Comparison of ENCODE assay signal across 8 cellular contexts in genomic region chr18:3451989-3452749, GRCh38. TPM values are rescaled to one million over a fixed set of nuclear protein-coding genes. Genes with fewer than 3 reads are reported as not detected.
DNase-seq lines count a peak whose midpoint lies in the region; ATAC-seq and TF ChIP-seq lines count a peak whose summit lies in the region.

No MANE protein-coding gene starts in this region.

- peak overlapping the region; percentile 96 for H3K4me2 ChIP-seq in neural progenitor cell

- peak overlapping the region; percentile 96 to 98 (median 96) for H3K4me3 Mint-ChIP-seq in CD4-positive, CD25-positive, alpha-beta regulatory T cell
- H3K4me3 Mint-ChIP-seq in activated T-helper 1 cell treated with anti-CD3 and anti-CD28 coated beads, Interleukin-12 subunit alpha, Interleukin-12 subunit beta, Interleukin-2, Interleukin-4 antibody, amounts not matched to agents 30 ng/mL and 10 ng/mL and 1 ng/mL, durations not matched to agents 14 hours and 24 hours and 36 hours = peak overlapping the region; percentile 90
- peak overlapping the region; percentile 99 for H3K4me3 Mint-ChIP-seq in neural progenitor cell

- 0 out of 2 replicates have a peak, but pooled peaks have one; percentile 25 for TF ChIP-seq CTCF in LNCaP clone FGC (IDR thresholded peaks at IDR 0.05; ENCODE audit: control insufficient read depth, extremely low read depth, insufficient read depth)
- no peak for TF ChIP-seq CTCF in fibroblast of pulmonary artery (IDR thresholded peaks at IDR 0.05; ENCODE audit: low read length, missing control alignments)
- no peak for TF ChIP-seq CTCF in neural progenitor cell (IDR thresholded peaks at IDR 0.05)

- peaks cover 9% of the 10 kb centered on the region for H3K36me3 Mint-ChIP-seq in CD4-positive, CD25-positive, alpha-beta regulatory T cell
- H3K36me3 Mint-ChIP-seq in activated T-helper 1 cell treated with anti-CD3 and anti-CD28 coated beads, Interleukin-12 subunit alpha, Interleukin-12 subunit beta, Interleukin-2, Interleukin-4 antibody, amounts not matched to agents 30 ng/mL and 10 ng/mL and 1 ng/mL, durations not matched to agents 14 hours and 24 hours and 36 hours (ENCODE audit: low read depth) = peaks cover 22% of the 10 kb centered on the region
- H3K36me3 Mint-ChIP-seq in neural progenitor cell = peaks cover 26% of the 10 kb centered on the region

- intact Hi-C loops in activated T-helper 1 cell treated with anti-CD3 and anti-CD28 coated beads, Interleukin-12 subunit alpha, Interleukin-12 subunit beta, Interleukin-2, Interleukin-4 antibody, amounts not matched to agents 30 ng/mL and 10 ng/mL and 1 ng/mL, durations not matched to agents 14 hours and 24 hours and 36 hours (cut with micrococcal nuclease) = loop anchor here (1.0 to 10.0 kb wide), 7 partner anchors 152 to 877 kb away; partner anchors contain the start of genes METTL4, MYL12A, MYL12B and NDC80

- H3K27me3 Mint-ChIP-seq in CD4-positive, CD25-positive, alpha-beta regulatory T cell = peaks cover 59% of the 10 kb centered on the region
- H3K27me3 Mint-ChIP-seq in activated T-helper 1 cell treated with anti-CD3 and anti-CD28 coated beads, Interleukin-12 subunit alpha, Interleukin-12 subunit beta, Interleukin-2, Interleukin-4 antibody, amounts not matched to agents 30 ng/mL and 10 ng/mL and 1 ng/mL, durations not matched to agents 14 hours and 24 hours and 36 hours (ENCODE audit: insufficient read depth) = peaks cover 2% of the 10 kb centered on the region
- H3K27me3 Mint-ChIP-seq in neural progenitor cell (ENCODE audit: insufficient read depth, low read depth) = peaks cover 17% of the 10 kb centered on the region

- peak in 1 of 3 donors; percentile 46 for DNase-seq in CD4-positive, CD25-positive, alpha-beta regulatory T cell
- DNase-seq in LNCaP clone FGC (ENCODE audit: low read depth) = no peak
- no peak for DNase-seq in activated T-helper 1 cell treated with anti-CD3 and anti-CD28 coated beads, Interleukin-12 subunit alpha, Interleukin-12 subunit beta, Interleukin-2, Interleukin-4 antibody, amounts not matched to agents 30 ng/mL and 10 ng/mL and 1 ng/mL, durations not matched to agents 14 hours and 24 hours and 36 hours (ENCODE audit: low spot score)
- DNase-seq in fibroblast of pulmonary artery (ENCODE audit: low read depth) = peak; percentile 81
- DNase-seq in neural progenitor cell (ENCODE audit: low spot score) = peak; percentile 71
- no peak for DNase-seq in T1000 (lab: John Stamatoyannopoulos, UW)

- peaks cover 20 to 74% (median 43%) of the 10 kb centered on the region in 4 donors for H3K4me1 Mint-ChIP-seq in CD4-positive, CD25-positive, alpha-beta regulatory T cell
- peaks cover 69% of the 10 kb centered on the region for H3K4me1 Mint-ChIP-seq in activated T-helper 1 cell treated with anti-CD3 and anti-CD28 coated beads, Interleukin-12 subunit alpha, Interleukin-12 subunit beta, Interleukin-2, Interleukin-4 antibody, amounts not matched to agents 30 ng/mL and 10 ng/mL and 1 ng/mL, durations not matched to agents 14 hours and 24 hours and 36 hours (ENCODE audit: low read depth)
- peaks cover 43% of the 10 kb centered on the region for H3K4me1 Mint-ChIP-seq in neural progenitor cell

- peaks cover 90% of the 10 kb centered on the region for H3K79me2 ChIP-seq in neural progenitor cell (ENCODE audit: low read depth)

- H3K9me3 ChIP-seq in CD4-positive, CD25-positive, alpha-beta regulatory T cell (ENCODE audit: control insufficient read depth in 2 of 2, low read length in 2 of 2) = no peaks in the 10 kb centered on the region
- H3K9me3 ChIP-seq in neural progenitor cell (ENCODE audit: low read depth) = no peaks in the 10 kb centered on the region

- peaks cover 87% of the 10 kb centered on the region for H3F3A ChIP-seq in neural progenitor cell (ENCODE audit: low read depth)

- H4K20me1 ChIP-seq in neural progenitor cell (ENCODE audit: low read depth) = peaks cover 76% of the 10 kb centered on the region

- peaks cover 68% of the 10 kb centered on the region for H3K4me1 ChIP-seq in CD4-positive, CD25-positive, alpha-beta regulatory T cell (ENCODE audit: control insufficient read depth, insufficient read depth, low read length, poor library complexity, severe bottlenecking)
- H3K4me1 ChIP-seq in neural progenitor cell = peaks cover 27% of the 10 kb centered on the region

- H3K36me3 ChIP-seq in CD4-positive, CD25-positive, alpha-beta regulatory T cell (ENCODE audit: control insufficient read depth, insufficient read depth, low read length) = peaks cover 2% of the 10 kb centered on the region
- peaks cover 12% of the 10 kb centered on the region for H3K36me3 ChIP-seq in neural progenitor cell

- peak overlapping the region; percentile 98 to 99 (median 99) for H3K27ac Mint-ChIP-seq in CD4-positive, CD25-positive, alpha-beta regulatory T cell
- peak overlapping the region; percentile 99 for H3K27ac Mint-ChIP-seq in activated T-helper 1 cell treated with anti-CD3 and anti-CD28 coated beads, Interleukin-12 subunit alpha, Interleukin-12 subunit beta, Interleukin-2, Interleukin-4 antibody, amounts not matched to agents 30 ng/mL and 10 ng/mL and 1 ng/mL, durations not matched to agents 14 hours and 24 hours and 36 hours
- peak overlapping the region; percentile 99 for H3K27ac Mint-ChIP-seq in neural progenitor cell

- H3K27ac ChIP-seq in CD4-positive, CD25-positive, alpha-beta regulatory T cell (ENCODE audit: insufficient read depth, low read length, poor library complexity, severe bottlenecking) = peak overlapping the region; percentile 97
- H3K27ac ChIP-seq in neural progenitor cell = peak overlapping the region; percentile 93

- H3K9me3 Mint-ChIP-seq in CD4-positive, CD25-positive, alpha-beta regulatory T cell = peaks cover 0 to 4% (median 0%) of the 10 kb centered on the region in 7 donors
- H3K9me3 Mint-ChIP-seq in activated T-helper 1 cell treated with anti-CD3 and anti-CD28 coated beads, Interleukin-12 subunit alpha, Interleukin-12 subunit beta, Interleukin-2, Interleukin-4 antibody, amounts not matched to agents 30 ng/mL and 10 ng/mL and 1 ng/mL, durations not matched to agents 14 hours and 24 hours and 36 hours = no peaks in the 10 kb centered on the region
- H3K9me3 Mint-ChIP-seq in neural progenitor cell = no peaks in the 10 kb centered on the region

- no peak for ATAC-seq in CD4-positive, CD25-positive, alpha-beta regulatory T cell (ENCODE audit: low read depth in 2 of 2)
- no peak for ATAC-seq in HG02870 (IDR thresholded peaks at IDR 0.05; ENCODE audit: unreplicated experiment)
- no peak for ATAC-seq in HG03378 (IDR thresholded peaks at IDR 0.05; ENCODE audit: unreplicated experiment)

- H3K4me3 ChIP-seq in CD4-positive, CD25-positive, alpha-beta regulatory T cell (ENCODE audit: low read depth, low read length) = peak overlapping the region; percentile 78
- peak overlapping the region; percentile 99 for H3K4me3 ChIP-seq in LNCaP clone FGC (ENCODE audit: low read depth, low read length)
- peak overlapping the region; percentile 83 for H3K4me3 ChIP-seq in fibroblast of pulmonary artery (replicated peaks; ENCODE audit: low read depth, low read length)
- peak overlapping the region; percentile 81 for H3K4me3 ChIP-seq in neural progenitor cell

- H2AFZ ChIP-seq in neural progenitor cell (replicated peaks) = no peak overlapping the region

- H3K9ac ChIP-seq in neural progenitor cell = peak overlapping the region; percentile 70

- H3K27me3 ChIP-seq in CD4-positive, CD25-positive, alpha-beta regulatory T cell (ENCODE audit: control insufficient read depth, insufficient read depth, low read length) = peaks cover 5% of the 10 kb centered on the region
- H3K27me3 ChIP-seq in neural progenitor cell = no peaks in the 10 kb centered on the region

RNA-seq across cellular contexts. Expression of gene TGIF1, which starts 2.2 kb away (rescaled TPM):
- 37.3 TPM for total RNA-seq in CD4-positive, CD25-positive, alpha-beta regulatory T cell
- 10 to 100 TPM; 42.6 to 86.8 (median 51.0) TPM for polyA plus RNA-seq in CD4-positive, CD25-positive, alpha-beta regulatory T cell
- total RNA-seq in activated T-helper 1 cell treated with anti-CD3 and anti-CD28 coated beads, Interleukin-12 subunit alpha, Interleukin-12 subunit beta, Interleukin-2, Interleukin-4 antibody, amounts not matched to agents 30 ng/mL and 10 ng/mL and 1 ng/mL, durations not matched to agents 14 hours and 24 hours and 36 hours = 47.7 and 52.1 TPM in 2 replicates
- 260 and 261 TPM in 2 replicates for total RNA-seq in neural progenitor cell (ENCODE audit: low replicate concordance)

Comparison
In these comparisons a context has a peak if more than half of its experiments do, and no peak if none do; other contexts are left out.
1. DNase-seq: peak in fibroblast of pulmonary artery (single experiment) and neural progenitor cell (single experiment); none in LNCaP clone FGC (single experiment), activated T-helper 1 cell treated with anti-CD3 and anti-CD28 coated beads, Interleukin-12 subunit alpha, Interleukin-12 subunit beta, Interleukin-2, Interleukin-4 antibody, amounts not matched to agents 30 ng/mL and 10 ng/mL and 1 ng/mL, durations not matched to agents 14 hours and 24 hours and 36 hours (single experiment) and T1000 (single experiment).
2. Peak in every context shown above with its lines, with median percentiles within 50 percentile points of each other: H3K4me3 ChIP-seq, H3K27ac Mint-ChIP-seq and H3K4me3 Mint-ChIP-seq.